26 cellular contexts compared by ENCODE assay signal in the genomic region with DNA sequence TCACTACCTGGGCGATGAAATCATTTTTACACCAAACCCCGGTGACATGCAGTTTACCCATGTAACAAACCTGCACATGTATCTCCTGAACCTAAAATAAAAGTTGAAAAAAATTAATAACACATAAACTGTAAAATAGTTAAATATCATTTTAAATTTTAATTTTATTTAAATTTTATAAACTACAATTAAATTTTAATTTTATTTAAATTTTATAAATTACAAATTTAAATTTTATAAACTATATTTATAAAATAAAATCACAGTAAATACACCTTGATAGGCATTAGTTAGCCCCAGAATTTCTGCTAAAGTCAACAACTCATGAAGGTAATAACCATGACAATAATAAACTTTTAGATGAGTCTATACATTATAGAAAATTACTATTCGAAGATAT.
"Had no signal": no experiment of that assay in that cellular context is flagged by ENCODE, and none has a peak within 500 bp of the region (broad histone marks: within the 10 kb centered on the region; RNA-seq: fewer than 3 reads in every experiment).

No MANE protein-coding gene starts in this region.

- H3K4me1 Mint-ChIP-seq: naive thymus-derived CD8-positive, alpha-beta T cell; nephron; neural crest cell; stimulated activated naive B cell treated with anti-CD40 and anti-IgM and Interleukin-4, amounts not matched to agents 10 μg/mL and 1 μg/mL and 100 μg/mL, for 72 hours had no signal

- H3K4me1 ChIP-seq: left lung, lower lobe of right lung, right atrium auricular region, right lobe of liver, stomach, testis, thyroid gland, transverse colon, upper lobe of right lung had no signal

- H3K27me3 Mint-ChIP-seq: naive thymus-derived CD8-positive, alpha-beta T cell; progenitor cell of endocrine pancreas; stimulated activated naive B cell treated with anti-CD40 and anti-IgM and Interleukin-4, amounts not matched to agents 10 μg/mL and 1 μg/mL and 100 μg/mL, for 72 hours had no signal

- DNase-seq: hippocampal formation; left colon; left lung; lower lobe of right lung; mammary epithelial cell; mesenchymal stem cell; naive thymus-derived CD8-positive, alpha-beta T cell; nucleus accumbens; right lobe of liver; stimulated activated CD4-positive, alpha-beta T cell treated with anti-CD3 and anti-CD28 coated beads, Interleukin-12 subunit alpha, Interleukin-12 subunit beta, amount 100 ng/mL, for 4 hours; stimulated activated CD4-positive, alpha-beta T cell treated with anti-CD3 and anti-CD28 coated beads, Interleukin-15, amount 100 ng/mL, for 24 hours; stimulated activated CD4-positive, alpha-beta T cell treated with anti-CD3 and anti-CD28 coated beads, Interleukin-2, amount 100 ng/mL, for 24 hours; stimulated activated CD4-positive, alpha-beta T cell treated with anti-CD3 and anti-CD28 coated beads, Interleukin-4, amount 100 ng/mL, for 1 hour; stimulated activated naive B cell treated with anti-CD40 and anti-IgM and Interleukin-4, amounts not matched to agents 10 μg/mL and 1 μg/mL and 100 μg/mL, for 72 hours; stimulated activated naive CD8-positive, alpha-beta T cell treated with anti-CD3 and anti-CD28 coated beads, Interleukin-15, Interleukin-2, amounts not matched to agents 100 U/mL and 50 U/mL, for 24 hours; stomach; testis; thyroid gland; transverse colon; upper lobe of right lung had no signal

- FAIRE-seq: keratinocyte, urothelium cell line had no signal

- H3K27ac ChIP-seq: left lung, lower lobe of right lung, right atrium auricular region, right lobe of liver, stomach, testis, thyroid gland, transverse colon, upper lobe of right lung had no signal

- H3K4me3 Mint-ChIP-seq: naive thymus-derived CD8-positive, alpha-beta T cell; nephron; neural crest cell; stimulated activated naive B cell treated with anti-CD40 and anti-IgM and Interleukin-4, amounts not matched to agents 10 μg/mL and 1 μg/mL and 100 μg/mL, for 72 hours had no signal

- H3K4me3 ChIP-seq: left lung, lower lobe of right lung, right atrium auricular region, right lobe of liver, stomach, testis, thyroid gland, transverse colon, upper lobe of right lung had no signal

- ATAC-seq: left colon; left lung; lower lobe of right lung; naive thymus-derived CD8-positive, alpha-beta T cell; right lobe of liver; stimulated activated naive B cell treated with anti-CD40 and anti-IgM and Interleukin-4, amounts not matched to agents 10 μg/mL and 1 μg/mL and 100 μg/mL, for 72 hours; stimulated activated naive CD8-positive, alpha-beta T cell treated with anti-CD3 and anti-CD28 coated beads, Interleukin-15, Interleukin-2, amounts not matched to agents 100 U/mL and 50 U/mL, for 24 hours; upper lobe of right lung had no signal

- H3K36me3 Mint-ChIP-seq: naive thymus-derived CD8-positive, alpha-beta T cell; stimulated activated naive B cell treated with anti-CD40 and anti-IgM and Interleukin-4, amounts not matched to agents 10 μg/mL and 1 μg/mL and 100 μg/mL, for 72 hours had no signal

- H3K36me3 ChIP-seq: left lung, lower lobe of right lung, right atrium auricular region, right lobe of liver, stomach, thyroid gland, transverse colon, upper lobe of right lung had no signal

- H3K27me3 ChIP-seq: left lung, right atrium auricular region, right lobe of liver, stomach, testis, thyroid gland, transverse colon, upper lobe of right lung had no signal

- H3K27ac Mint-ChIP-seq: naive thymus-derived CD8-positive, alpha-beta T cell; nephron; progenitor cell of endocrine pancreas; stimulated activated naive B cell treated with anti-CD40 and anti-IgM and Interleukin-4, amounts not matched to agents 10 μg/mL and 1 μg/mL and 100 μg/mL, for 72 hours had no signal

- H3K9me3 ChIP-seq: lower lobe of right lung, right lobe of liver, testis, thyroid gland, upper lobe of right lung had no signal
